8 cellular contexts compared by ENCODE assay signal in the genomic region with DNA sequence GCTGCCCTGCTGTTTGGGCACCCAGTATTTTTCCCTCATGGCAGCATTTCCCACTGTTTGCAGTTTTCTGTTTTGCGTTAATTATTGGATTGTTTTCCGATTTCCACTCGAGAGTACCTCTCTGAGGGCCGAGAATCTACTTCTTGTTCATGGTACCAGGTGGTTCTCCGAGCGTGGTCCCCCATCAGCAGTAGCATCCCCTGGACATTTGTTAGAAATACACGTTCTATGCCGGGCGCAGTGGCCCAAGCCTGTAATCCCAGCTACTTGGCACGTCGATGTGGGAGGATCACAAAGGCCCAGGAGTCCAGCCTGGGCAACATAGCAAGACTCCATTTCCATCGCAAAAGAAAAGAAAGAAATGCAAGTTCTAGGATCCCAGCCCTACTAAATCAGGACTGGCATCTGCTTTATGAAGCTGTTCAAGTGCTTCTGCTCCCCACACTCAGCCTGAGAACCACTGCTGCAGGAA. TPM values are rescaled to one million over a fixed set of nuclear protein-coding genes. Genes with fewer than 3 reads are reported as not detected.
DNase-seq lines count a peak whose midpoint lies in the region; ATAC-seq, FAIRE-seq and TF ChIP-seq lines count a peak whose summit lies in the region.

No MANE protein-coding gene starts in this region.

- H3K9me3 ChIP-seq in right lobe of liver (no peaks in the 10 kb centered on the region), transverse colon (no peaks in the 10 kb centered on the region)

- WGBS in right lobe of liver (ENCODE audit: insufficient coverage, low coverage, low lambda C conversion rate, missing lambda C conversion rate) = 8% methylated on average over 12 of the region's 12 CpGs
- 9 to 17% methylated on average over 1 to 12 of the region's 12 CpGs for WGBS in transverse colon (ENCODE audit: low coverage in 1 of 2), 2 donors

- intact Hi-C loops in right lobe of liver (cut with DNase I) = no loop called here
- intact Hi-C loops in transverse colon (cut with DNase I; ENCODE audit: low total_unique reads) = no loop called here

- TF ChIP-seq EP300 in transverse colon (IDR thresholded peaks at IDR 0.05; ENCODE audit: low read depth) = no peak

- in situ Hi-C loops in transverse colon (cut with MboI; ENCODE audit: low pct_ligation_motif_present in 1 of 4, low pct_unique_long_range_greater_than_20kb in 1 of 4, low sequenced_read_pairs in 3 of 4) = no loop called here

- H3K27ac ChIP-seq in right lobe of liver (peak overlapping the region in 2 of 3 donors; percentile 70 to 93), transverse colon (peak overlapping the region; percentile 90 to 97 (median 94))

- TF ChIP-seq POLR2A in right lobe of liver (IDR thresholded peaks at IDR 0.05) = no peak
- TF ChIP-seq POLR2A in transverse colon (IDR thresholded peaks at IDR 0.05) = no peak

- peak; percentile 58 for DNase-seq in activated effector memory CD4-positive, alpha-beta T cell treated with anti-CD3 and anti-CD28 coated beads, Interleukin-2, amount 50 U/mL, for 16 hours
- no peak for DNase-seq in activated effector memory CD4-positive, alpha-beta T cell treated with Interleukin-2 at 50 U/mL for 16 hours
- DNase-seq in astrocyte of the hippocampus (ENCODE audit: low read depth, low spot score) (peak; percentile 24), right lobe of liver (no peak), transverse colon (no peak), anterior cingulate cortex (lab: John Stamatoyannopoulos, UW) (no peak), urothelium cell line (ENCODE audit: low spot score) (no peak)
- no peak for DNase-seq in stimulated activated CD4-positive, alpha-beta T cell treated with anti-CD3 and anti-CD28 coated beads, Interleukin-4, amount 100 ng/mL, for 4 hours

- no peak for FAIRE-seq in urothelium cell line (lab: Jason Lieb, UNC)

- H3K27me3 ChIP-seq in right lobe of liver (no peaks in the 10 kb centered on the region), transverse colon (no peaks in the 10 kb centered on the region)

- H3K4me3 ChIP-seq in right lobe of liver = peak overlapping the region; percentile 74 to 96 (median 93)
- H3K4me3 ChIP-seq in transverse colon = peak overlapping the region; percentile 70 to 97 (median 78)

- no peak for TF ChIP-seq CTCF in right lobe of liver (IDR thresholded peaks at IDR 0.05)
- no peak for TF ChIP-seq CTCF in transverse colon (IDR thresholded peaks at IDR 0.05)

- peaks cover 0 to 29% (median 14%) of the 10 kb centered on the region in 4 donors for H3K36me3 ChIP-seq in right lobe of liver
- H3K36me3 ChIP-seq in transverse colon = peaks cover 0 to 5% (median 3%) of the 10 kb centered on the region in 4 donors

- H3K4me1 ChIP-seq in right lobe of liver (peaks cover 0 to 12% (median 5%) of the 10 kb centered on the region in 4 donors), transverse colon (peaks cover 10 to 22% (median 15%) of the 10 kb centered on the region in 4 donors)

- no peak for ATAC-seq in right lobe of liver

RNA-seq across cellular contexts. Expression of gene RRP1, which starts 0.7 kb away (rescaled TPM):
- 10 to 100 TPM in 4 of 6 experiments, 1 to 10 TPM in 2; 8.8 to 25.1 (median 12.9) TPM for total RNA-seq in right lobe of liver
- total RNA-seq in transverse colon = 10 to 100 TPM in 2 of 4 donors, 1 to 10 TPM in 2; 5.2 to 26.1 (median 11.1) TPM

RNA-seq across cellular contexts. Expression of gene CSTB, which starts 14.0 kb away (rescaled TPM):
- total RNA-seq in right lobe of liver = 100 to 1,000 TPM in 1 of 6 experiments, 10 to 100 TPM in 5; 16.6 to 137 (median 23.2) TPM
- total RNA-seq in transverse colon = 10 to 100 TPM; 16.1 to 61.7 (median 19.6) TPM

Comparison
In these comparisons a context has a peak if more than half of its experiments do, and no peak if none do; other contexts are left out.
1. DNase-seq: peak in activated effector memory CD4-positive, alpha-beta T cell treated with anti-CD3 and anti-CD28 coated beads, Interleukin-2, amount 50 U/mL, for 16 hours (single experiment) and astrocyte of the hippocampus (single experiment); none in activated effector memory CD4-positive, alpha-beta T cell treated with Interleukin-2 at 50 U/mL for 16 hours (single experiment), right lobe of liver (0 of 3), transverse colon (single experiment), anterior cingulate cortex (0 of 58), stimulated activated CD4-positive, alpha-beta T cell treated with anti-CD3 and anti-CD28 coated beads, Interleukin-4, amount 100 ng/mL, for 4 hours (0 of 2) and urothelium cell line (single experiment).